In genomic region chr14:92659765-92660561, GRCh38 we compare ENCODE assay signal across 9 cellular contexts.
DNase-seq lines count a peak whose midpoint lies in the region; ATAC-seq and TF ChIP-seq lines count a peak whose summit lies in the region.
"Had no signal": no experiment of that assay in that cellular context is flagged by ENCODE, and none has a peak within 500 bp of the region (broad histone marks: within the 10 kb centered on the region; RNA-seq: fewer than 3 reads in every experiment).

No MANE protein-coding gene starts in this region.

- WGBS in endodermal cell (ENCODE audit: insufficient coverage in 1 of 2, insufficient read length in 1 of 2), 2 experiments, result 77 to 90% methylated on average over 5 to 11 of the region's 11 CpGs

- H3K4me1 ChIP-seq in parathyroid adenoma, result peaks cover 17% of the 10 kb centered on the region
- H3K4me1 ChIP-seq in endodermal cell (ENCODE audit: control insufficient read depth, insufficient read depth, low read length), result no peaks in the 10 kb centered on the region

- no peak overlapping the region for H3K9ac ChIP-seq in parathyroid adenoma
- H3K9ac ChIP-seq in endodermal cell (ENCODE audit: extremely low read depth, low read length, poor library complexity, severe bottlenecking), result no peak overlapping the region

- H3K36me3 ChIP-seq in parathyroid adenoma (ENCODE audit: control insufficient read depth, insufficient read depth, low read length) (no peaks in the 10 kb centered on the region), endodermal cell (ENCODE audit: control insufficient read depth, insufficient read depth, low read length) (no peaks in the 10 kb centered on the region), brain microvascular endothelial cell (replicated peaks) (peaks cover 14% of the 10 kb centered on the region)

- in situ Hi-C loops in brain microvascular endothelial cell (cut with HindIII; ENCODE audit: low pct_ligation_motif_present, low sequenced_read_pairs), result no loop called here

- no peak overlapping the region for H2AFZ ChIP-seq in parathyroid adenoma

- H3K27ac ChIP-seq in parathyroid adenoma (peak overlapping the region; percentile 43), endodermal cell (ENCODE audit: low read depth, low read length) (no peak overlapping the region), brain microvascular endothelial cell (no peak overlapping the region)
- H3K27ac ChIP-seq: SK-N-MC had no signal

- no peaks in the 10 kb centered on the region for H3K36me3 Mint-ChIP-seq in endodermal cell (ENCODE audit: low read depth)
- no peaks in the 10 kb centered on the region for H3K36me3 Mint-ChIP-seq in nephron progenitor cell (ENCODE audit: low read depth)

- DNase-seq in GM12865 (ENCODE audit: low read depth), result peak; percentile 45
- peak; percentile 82 for DNase-seq in SIG-M5 (lab: John Stamatoyannopoulos, UW)
- DNase-seq in endodermal cell, result no peak
- no peak for DNase-seq in nephron progenitor cell
- no peak for DNase-seq in NCI-H1436 treated with DMSO at 0.1 percent for 48 hours (lab: John Stamatoyannopoulos, UW)
- DNase-seq in brain microvascular endothelial cell, result no peak

- TF ChIP-seq CTCF in GM12865 (IDR thresholded peaks at IDR 0.05; ENCODE audit: insufficient read depth, low read depth, low read length, missing control alignments) (no peak), parathyroid adenoma (IDR thresholded peaks at IDR 0.05) (no peak), endodermal cell (conservative IDR thresholded peaks at IDR 0.05) (no peak), nephron progenitor cell (IDR thresholded peaks at IDR 0.05) (no peak), brain microvascular endothelial cell (IDR thresholded peaks at IDR 0.05; ENCODE audit: low read depth, low read length, missing control alignments) (no peak)

- H3K4me1 Mint-ChIP-seq in endodermal cell (peaks cover 6% of the 10 kb centered on the region), nephron progenitor cell (peaks cover 7% of the 10 kb centered on the region)

- H3K4me3 Mint-ChIP-seq in endodermal cell (no peak overlapping the region), nephron progenitor cell (no peak overlapping the region)

- H3K4me3 ChIP-seq in GM12865 (ENCODE audit: low read depth, low read length) (no peak overlapping the region), parathyroid adenoma (ENCODE audit: low read depth, low read length) (no peak overlapping the region), endodermal cell (ENCODE audit: low read length) (no peak overlapping the region), brain microvascular endothelial cell (ENCODE audit: low read depth, low read length) (no peak overlapping the region)
- H3K4me3 ChIP-seq: SK-N-MC had no signal

- no peaks in the 10 kb centered on the region for H3K9me3 Mint-ChIP-seq in endodermal cell
- no peaks in the 10 kb centered on the region for H3K9me3 Mint-ChIP-seq in nephron progenitor cell

- no peaks in the 10 kb centered on the region for H3K9me3 ChIP-seq in parathyroid adenoma (ENCODE audit: control insufficient read depth, low read length)
- no peaks in the 10 kb centered on the region for H3K9me3 ChIP-seq in endodermal cell (ENCODE audit: control insufficient read depth, low read length)

- H3K27me3 ChIP-seq in parathyroid adenoma (ENCODE audit: control insufficient read depth, insufficient read depth, low read length), result no peaks in the 10 kb centered on the region
- H3K27me3 ChIP-seq in endodermal cell (ENCODE audit: control insufficient read depth, insufficient read depth, low read length, poor library complexity, severe bottlenecking), result no peaks in the 10 kb centered on the region
- no peaks in the 10 kb centered on the region for H3K27me3 ChIP-seq in brain microvascular endothelial cell (replicated peaks)

- ATAC-seq in esophagus mucosa, result peak; percentile 49

- no peaks in the 10 kb centered on the region for H3K27me3 Mint-ChIP-seq in endodermal cell (ENCODE audit: insufficient read depth)
- peaks cover 10% of the 10 kb centered on the region for H3K27me3 Mint-ChIP-seq in nephron progenitor cell (ENCODE audit: low read depth, poor library complexity)

- H3K27ac Mint-ChIP-seq in endodermal cell, result no peak overlapping the region
- no peak overlapping the region for H3K27ac Mint-ChIP-seq in nephron progenitor cell

- no peak overlapping the region for H3K4me2 ChIP-seq in parathyroid adenoma (ENCODE audit: low read length)

- H3K79me2 ChIP-seq in parathyroid adenoma, result no peaks in the 10 kb centered on the region

Comparison
In these comparisons a context has a peak if more than half of its experiments do, and no peak if none do; other contexts are left out.
1. DNase-seq: peak in GM12865 (single experiment) and SIG-M5 (single experiment); none in endodermal cell (single experiment), nephron progenitor cell (single experiment), NCI-H1436 treated with DMSO at 0.1 percent for 48 hours (single experiment) and brain microvascular endothelial cell (single experiment).